8 cellular contexts compared by ENCODE assay signal in genomic region chr1:89525169-89525855, GRCh38. TPM values are rescaled to one million over a fixed set of nuclear protein-coding genes. Genes with fewer than 3 reads are reported as not detected.
DNase-seq lines count a peak whose midpoint lies in the region; ATAC-seq and TF ChIP-seq lines count a peak whose summit lies in the region.

No MANE protein-coding gene starts in this region.

- DNase-seq in NCI-H1417 treated with DMSO at 0.1 percent for 48 hours (lab: John Stamatoyannopoulos, UW) = peak; percentile 28
- DNase-seq in activated CD4-positive, alpha-beta T cell treated with anti-CD3 and anti-CD28 coated beads for 48 hours = peak; percentile 59
- DNase-seq in effector CD4-positive, alpha-beta T cell = peak; percentile 9
- peak; percentile 20 to 56 for DNase-seq in mesothelial cell of epicardium (ENCODE audit: low spot score in 2 of 2, unreplicated experiment in 2 of 2)
- DNase-seq in stimulated activated naive CD8-positive, alpha-beta T cell treated with anti-CD3 and anti-CD28 coated beads, Interleukin-15, amount 100 ng/mL, for 72 hours = peak in 1 of 2 donors; percentile 43
- DNase-seq in EL = no peak

- H3K9me3 Mint-ChIP-seq in mesothelial cell of epicardium = peaks cover 3% of the 10 kb centered on the region
- peaks cover 7 to 8% of the 10 kb centered on the region in 2 donors for H3K9me3 Mint-ChIP-seq in stimulated activated naive CD8-positive, alpha-beta T cell treated with anti-CD3 and anti-CD28 coated beads, Interleukin-15, amount 100 ng/mL, for 72 hours

- H3K27ac Mint-ChIP-seq in mesothelial cell of epicardium = peak overlapping the region; percentile 62
- H3K27ac Mint-ChIP-seq in stimulated activated naive CD8-positive, alpha-beta T cell treated with anti-CD3 and anti-CD28 coated beads, Interleukin-15, amount 100 ng/mL, for 72 hours = peak overlapping the region; percentile 98 to 99

- peak overlapping the region; percentile 75 for H3K4me3 Mint-ChIP-seq in mesothelial cell of epicardium
- no peak overlapping the region for H3K4me3 Mint-ChIP-seq in stimulated activated naive CD8-positive, alpha-beta T cell treated with anti-CD3 and anti-CD28 coated beads, Interleukin-15, amount 100 ng/mL, for 72 hours

- peaks cover 25% of the 10 kb centered on the region for H3K4me1 Mint-ChIP-seq in mesothelial cell of epicardium
- H3K4me1 Mint-ChIP-seq in stimulated activated naive CD8-positive, alpha-beta T cell treated with anti-CD3 and anti-CD28 coated beads, Interleukin-15, amount 100 ng/mL, for 72 hours = peaks cover 18% of the 10 kb centered on the region

- H3K4me3 ChIP-seq in GM12875 (ENCODE audit: low read depth, low read length) = peak overlapping the region; percentile 100

- ATAC-seq in HG02588 (IDR thresholded peaks at IDR 0.05; ENCODE audit: unreplicated experiment) = peak; percentile 27
- ATAC-seq in stimulated activated naive CD8-positive, alpha-beta T cell treated with anti-CD3 and anti-CD28 coated beads, Interleukin-15, amount 100 ng/mL, for 72 hours = peak; percentile 4

- no peaks in the 10 kb centered on the region for H3K36me3 Mint-ChIP-seq in mesothelial cell of epicardium

- TF ChIP-seq CTCF in GM12875 (IDR thresholded peaks at IDR 0.05; ENCODE audit: borderline replicate concordance, insufficient read depth, low read depth, low read length) (no peak), mesothelial cell of epicardium (IDR thresholded peaks at IDR 0.05; ENCODE audit: unreplicated experiment) (no peak)

- H3K27me3 Mint-ChIP-seq in mesothelial cell of epicardium (ENCODE audit: low read depth) = no peaks in the 10 kb centered on the region
- no peaks in the 10 kb centered on the region for H3K27me3 Mint-ChIP-seq in stimulated activated naive CD8-positive, alpha-beta T cell treated with anti-CD3 and anti-CD28 coated beads, Interleukin-15, amount 100 ng/mL, for 72 hours

RNA-seq across cellular contexts. Expression of gene LRRC8B, which starts 0.7 kb away (rescaled TPM):
- total RNA-seq in mesothelial cell of epicardium = 12.5 to 14.3 TPM (median 13.9 TPM) in 3 replicates
